In the genomic region with DNA sequence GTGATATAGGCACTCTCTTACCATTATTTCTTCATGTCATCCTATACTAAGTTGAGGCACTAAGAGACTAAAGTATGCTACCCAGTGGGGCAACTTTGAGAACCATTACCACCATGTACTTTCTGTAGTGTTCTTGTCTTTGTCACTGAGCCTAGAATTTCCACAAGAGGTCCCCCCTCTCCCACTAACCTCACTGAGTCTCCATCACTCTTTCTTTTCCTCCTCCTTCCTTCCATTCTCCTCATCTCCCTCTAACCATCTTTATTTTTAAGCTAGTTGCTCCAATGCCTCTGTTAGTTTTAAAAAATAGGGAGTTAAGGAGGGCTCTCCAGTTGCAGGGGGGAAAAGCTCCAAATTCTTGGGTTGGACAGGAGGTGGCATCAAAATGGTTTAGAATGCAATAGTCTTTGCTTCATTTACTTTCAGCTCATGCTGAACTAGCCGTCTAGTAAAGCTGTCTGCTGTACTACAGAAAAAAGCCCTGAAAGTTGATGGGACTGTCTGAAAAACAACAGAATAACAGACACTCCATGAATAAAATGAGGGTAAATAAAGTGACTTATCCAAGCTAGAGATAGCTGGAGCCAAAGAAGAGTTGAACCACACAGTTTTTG, we compare ENCODE assay signal across 12 cellular contexts.
DNase-seq lines count a peak whose midpoint lies in the region; TF ChIP-seq lines count a peak whose summit lies in the region.
"Had no signal": no experiment of that assay in that cellular context is flagged by ENCODE, and none has a peak within 500 bp of the region (broad histone marks: within the 10 kb centered on the region; RNA-seq: fewer than 3 reads in every experiment).

No MANE protein-coding gene starts in this region.

- no peak overlapping the region for H3K4me3 Mint-ChIP-seq in activated naive CD4-positive, alpha-beta T cell treated with anti-CD3 and anti-CD28 coated beads for 36 hours
- H3K4me3 Mint-ChIP-seq: central memory CD8-positive, alpha-beta T cell; stimulated activated naive CD8-positive, alpha-beta T cell treated with anti-CD3 and anti-CD28 coated beads, Interleukin-15, Interleukin-2, amounts not matched to agents 100 ng/mL and 50 ng/mL, for 24 hours had no signal

- H3K4me1 Mint-ChIP-seq in activated naive CD4-positive, alpha-beta T cell treated with anti-CD3 and anti-CD28 coated beads for 36 hours (ENCODE audit: low read depth), result no peaks in the 10 kb centered on the region
- H3K4me1 Mint-ChIP-seq: central memory CD8-positive, alpha-beta T cell had no signal

- DNase-seq in NT2/D1 (ENCODE audit: low read depth, low spot score), result peak; percentile 3
- DNase-seq in fibroblast of mammary gland (ENCODE audit: low read depth), result peak; percentile 6
- no peak for DNase-seq in smooth muscle cell (lab: John Stamatoyannopoulos, UW; ENCODE audit: unreplicated experiment)
- DNase-seq in activated naive CD4-positive, alpha-beta T cell treated with anti-CD3 and anti-CD28 coated beads for 36 hours, result no peak
- no peak for DNase-seq in activated CD4-positive, CD25-positive, alpha-beta regulatory T cell (lab: John Stamatoyannopoulos, UW)
- DNase-seq in activated CD4-positive, alpha-beta T cell treated with anti-CD3 and anti-CD28 coated beads, Interleukin-2, amount 50 U/mL, for 48 hours, result no peak
- DNase-seq: activated CD8-positive, alpha-beta memory T cell treated with anti-CD3 and anti-CD28 coated beads, Interleukin-2, amount 50 U/mL, for 48 hours; glutamatergic neuron; NCI-H446 treated with DMSO at 0.1 percent for 48 hours had no signal

- H3K4me1 ChIP-seq in NT2/D1 (ENCODE audit: insufficient read depth, insufficient read length) (no peaks in the 10 kb centered on the region), smooth muscle cell (ENCODE audit: low read depth) (no peaks in the 10 kb centered on the region)

- H3K9ac ChIP-seq in NT2/D1 (ENCODE audit: insufficient read length, low read depth) (no peak overlapping the region), smooth muscle cell (ENCODE audit: low read depth) (no peak overlapping the region)

- CTCF ChIA-PET in activated naive CD4-positive, alpha-beta T cell treated with anti-CD3 and anti-CD28 coated beads for 36 hours (lab: Charles Lee), result no interaction called here

- no peaks in the 10 kb centered on the region for H3K79me2 ChIP-seq in smooth muscle cell (ENCODE audit: low read depth)

- no peak overlapping the region for H3K4me2 ChIP-seq in smooth muscle cell

- no peak overlapping the region for H3K27ac Mint-ChIP-seq in activated naive CD4-positive, alpha-beta T cell treated with anti-CD3 and anti-CD28 coated beads for 36 hours
- H3K27ac Mint-ChIP-seq: stimulated activated naive CD8-positive, alpha-beta T cell treated with anti-CD3 and anti-CD28 coated beads, Interleukin-15, Interleukin-2, amounts not matched to agents 100 ng/mL and 50 ng/mL, for 24 hours had no signal

- no peak overlapping the region for H3K27ac ChIP-seq in smooth muscle cell (ENCODE audit: low read depth)

- TF ChIP-seq CTCF in GM12874 (IDR thresholded peaks at IDR 0.05; ENCODE audit: insufficient read depth, low read depth, low read length), result peak; percentile 20; the same call in 1 of the 2 replicates
- TF ChIP-seq CTCF in fibroblast of mammary gland (conservative IDR thresholded peaks at IDR 0.05; ENCODE audit: control insufficient read depth, insufficient read depth, low read depth, low read length), result peak; percentile 11
- peak; percentile 20 for TF ChIP-seq CTCF in smooth muscle cell (IDR thresholded peaks at IDR 0.05; ENCODE audit: borderline replicate concordance, insufficient read depth, poor library complexity, severe bottlenecking)

- H3K4me3 ChIP-seq in NT2/D1 (ENCODE audit: insufficient read length, low read depth), result no peak overlapping the region
- no peak overlapping the region for H3K4me3 ChIP-seq in fibroblast of mammary gland (ENCODE audit: control insufficient read depth, low read depth, low read length)
- no peak overlapping the region for H3K4me3 ChIP-seq in smooth muscle cell

- no peaks in the 10 kb centered on the region for H4K20me1 ChIP-seq in smooth muscle cell (ENCODE audit: low read depth)

- H3K36me3 Mint-ChIP-seq in activated naive CD4-positive, alpha-beta T cell treated with anti-CD3 and anti-CD28 coated beads for 36 hours (ENCODE audit: low read depth), result no peaks in the 10 kb centered on the region

- H3F3A ChIP-seq in smooth muscle cell (ENCODE audit: low read depth), result peaks cover under 1% of the 10 kb centered on the region

- H3K27me3 ChIP-seq in NT2/D1 (ENCODE audit: insufficient read depth, insufficient read length) (no peaks in the 10 kb centered on the region), smooth muscle cell (ENCODE audit: low read depth) (peaks cover 49% of the 10 kb centered on the region)

- intact Hi-C loops in activated naive CD4-positive, alpha-beta T cell treated with anti-CD3 and anti-CD28 coated beads for 36 hours (cut with micrococcal nuclease), result loop anchor here (5.0 kb wide), 1 partner anchor 268 kb away; no protein-coding TSS in a partner anchor

- no peaks in the 10 kb centered on the region for H3K9me3 ChIP-seq in NT2/D1 (ENCODE audit: insufficient read depth, low read length)
- no peaks in the 10 kb centered on the region for H3K9me3 ChIP-seq in smooth muscle cell (replicated peaks; ENCODE audit: low read depth)

- no peaks in the 10 kb centered on the region for H3K27me3 Mint-ChIP-seq in activated naive CD4-positive, alpha-beta T cell treated with anti-CD3 and anti-CD28 coated beads for 36 hours (ENCODE audit: low read depth)

- H3K36me3 ChIP-seq in NT2/D1 (ENCODE audit: insufficient read depth, insufficient read length, low read length), result no peaks in the 10 kb centered on the region
- H3K36me3 ChIP-seq in smooth muscle cell (ENCODE audit: low read depth), result no peaks in the 10 kb centered on the region

- H2AFZ ChIP-seq in smooth muscle cell (ENCODE audit: low read depth), result no peak overlapping the region

- H3K9me3 Mint-ChIP-seq in activated naive CD4-positive, alpha-beta T cell treated with anti-CD3 and anti-CD28 coated beads for 36 hours, result no peaks in the 10 kb centered on the region
- H3K9me3 Mint-ChIP-seq: stimulated activated naive CD8-positive, alpha-beta T cell treated with anti-CD3 and anti-CD28 coated beads, Interleukin-15, Interleukin-2, amounts not matched to agents 100 ng/mL and 50 ng/mL, for 24 hours had no signal

- 81% methylated on average over 1 of the region's 1 CpG for WGBS in smooth muscle cell (ENCODE audit: low lambda C conversion rate)

Comparison
In these comparisons a context has a peak if more than half of its experiments do, and no peak if none do; other contexts are left out.
1. DNase-seq: peak in NT2/D1 (single experiment) and fibroblast of mammary gland (single experiment); none in smooth muscle cell (single experiment), activated naive CD4-positive, alpha-beta T cell treated with anti-CD3 and anti-CD28 coated beads for 36 hours (single experiment), activated CD4-positive, CD25-positive, alpha-beta regulatory T cell (0 of 4) and activated CD4-positive, alpha-beta T cell treated with anti-CD3 and anti-CD28 coated beads, Interleukin-2, amount 50 U/mL, for 48 hours (0 of 2).
2. Peak in every context shown above with its lines, with median percentiles within 50 percentile points of each other: CTCF ChIP-seq.